13 cellular contexts compared by ENCODE assay signal in the genomic region with DNA sequence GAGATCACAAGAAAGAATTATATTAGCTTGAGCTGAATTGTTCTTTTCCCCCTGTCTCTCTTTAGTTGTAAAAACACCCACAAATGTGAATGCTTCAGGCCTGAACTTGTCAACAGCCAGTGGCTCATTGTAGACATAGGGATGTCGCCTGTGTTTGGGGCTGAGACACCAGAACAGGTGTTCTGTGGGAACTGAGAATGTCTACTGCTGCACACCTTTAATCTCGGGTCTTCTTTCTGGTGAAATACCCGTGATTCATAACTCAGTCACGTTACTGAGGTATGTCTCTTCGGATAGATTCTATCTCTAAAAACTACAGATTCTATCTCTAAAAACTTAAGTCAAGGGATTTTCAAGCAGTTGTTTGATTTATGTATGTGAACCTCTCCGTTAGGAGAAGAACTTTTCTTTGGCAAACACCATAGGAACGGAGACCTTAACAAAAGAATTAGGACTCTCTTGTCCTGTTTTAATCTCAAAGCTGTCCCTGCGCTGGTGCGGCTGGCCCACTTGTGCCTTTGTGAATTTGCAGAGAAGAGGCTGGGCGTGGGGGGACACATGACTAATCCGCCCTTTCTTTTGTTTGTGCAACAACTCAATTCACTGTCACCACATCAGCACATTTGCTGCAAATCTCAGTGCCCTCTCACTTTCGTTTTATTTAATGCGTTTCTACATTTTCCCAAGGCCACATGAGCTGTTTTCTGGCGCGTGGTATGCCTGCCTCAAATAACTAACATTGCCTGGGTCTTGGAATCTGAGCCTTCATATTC.
DNase-seq lines count a peak whose midpoint lies in the region; ATAC-seq and TF ChIP-seq lines count a peak whose summit lies in the region.
"Had no signal": no experiment of that assay in that cellular context is flagged by ENCODE, and none has a peak within 500 bp of the region (broad histone marks: within the 10 kb centered on the region; RNA-seq: fewer than 3 reads in every experiment).

No MANE protein-coding gene starts in this region.

- no peak overlapping the region for H3K9ac ChIP-seq in neural cell (ENCODE audit: low read length)

- no peak for TF ChIP-seq CTCF in neural cell (IDR thresholded peaks at IDR 0.05; ENCODE audit: poor library complexity, severe bottlenecking)
- TF ChIP-seq CTCF in testis (IDR thresholded peaks at IDR 0.05): no peak
- no peak for TF ChIP-seq CTCF in upper lobe of left lung (IDR thresholded peaks at IDR 0.05)
- TF ChIP-seq CTCF in stomach (IDR thresholded peaks at IDR 0.05): no peak

- TF ChIP-seq EP300 in neural cell (conservative IDR thresholded peaks at IDR 0.05; ENCODE audit: poor library complexity, severe bottlenecking): no peak
- no peak for TF ChIP-seq EP300 in upper lobe of left lung (IDR thresholded peaks at IDR 0.05)
- no peak for TF ChIP-seq EP300 in stomach (IDR thresholded peaks at IDR 0.05)

- H3K36me3 Mint-ChIP-seq in activated naive CD8-positive, alpha-beta T cell treated with anti-CD3 and anti-CD28 coated beads for 36 hours: peaks cover 6% of the 10 kb centered on the region

- H4K20me1 ChIP-seq in neural cell (ENCODE audit: insufficient read depth): no peaks in the 10 kb centered on the region

- no peaks in the 10 kb centered on the region for H3F3A ChIP-seq in neural cell (ENCODE audit: insufficient read depth, low read length, poor library complexity, severe bottlenecking)

- H3K4me3 ChIP-seq in neural cell (ENCODE audit: low read length): no peak overlapping the region
- no peak overlapping the region for H3K4me3 ChIP-seq in testis
- no peak overlapping the region for H3K4me3 ChIP-seq in upper lobe of left lung
- no peak overlapping the region for H3K4me3 ChIP-seq in stomach
- H3K4me3 ChIP-seq: skin epidermis, vagina had no signal

- no peak overlapping the region for H3K4me2 ChIP-seq in neural cell (ENCODE audit: low read length)

- H3K4me1 ChIP-seq in testis (peaks cover 11% of the 10 kb centered on the region), upper lobe of left lung (no peaks in the 10 kb centered on the region), stomach (no peaks in the 10 kb centered on the region)

- 46 to 58% methylated on average over 14 to 15 of the region's 15 CpGs for WGBS in testis, 2 donors
- WGBS in upper lobe of left lung, 2 donors: 77 to 86% methylated on average over 15 of the region's 15 CpGs
- 77 to 85% (median 80%) methylated on average over 15 of the region's 15 CpGs for WGBS in stomach, 5 donors

- H3K9me2 ChIP-seq in neural cell (ENCODE audit: insufficient read depth, low read length): no peaks in the 10 kb centered on the region

- no peaks in the 10 kb centered on the region for H3K9me3 ChIP-seq in neural cell (ENCODE audit: low read length)
- no peaks in the 10 kb centered on the region for H3K9me3 ChIP-seq in testis
- H3K9me3 ChIP-seq in upper lobe of left lung: no peaks in the 10 kb centered on the region
- no peaks in the 10 kb centered on the region for H3K9me3 ChIP-seq in stomach
- H3K9me3 ChIP-seq: vagina had no signal

- no peak for ATAC-seq in upper lobe of left lung (ENCODE audit: low FRiP score in 2 of 2)

- TF ChIP-seq POLR2A in testis (IDR thresholded peaks at IDR 0.05) (no peak), upper lobe of left lung (IDR thresholded peaks at IDR 0.05) (no peak), stomach (IDR thresholded peaks at IDR 0.05) (no peak)

- H3K9me3 Mint-ChIP-seq in activated naive CD8-positive, alpha-beta T cell treated with anti-CD3 and anti-CD28 coated beads for 36 hours: peaks cover 1% of the 10 kb centered on the region
- H3K9me3 Mint-ChIP-seq: nephron had no signal

- H3K27ac Mint-ChIP-seq in activated naive CD8-positive, alpha-beta T cell treated with anti-CD3 and anti-CD28 coated beads for 36 hours: no peak overlapping the region
- H3K27ac Mint-ChIP-seq: nephron had no signal

- no peak overlapping the region for H3K4me3 Mint-ChIP-seq in activated naive CD8-positive, alpha-beta T cell treated with anti-CD3 and anti-CD28 coated beads for 36 hours

- H3K79me2 ChIP-seq in neural cell (replicated peaks; ENCODE audit: insufficient read depth, low read length): no peaks in the 10 kb centered on the region

- H3K36me3 ChIP-seq in neural cell (ENCODE audit: insufficient read depth, low read length): no peaks in the 10 kb centered on the region
- no peaks in the 10 kb centered on the region for H3K36me3 ChIP-seq in testis (ENCODE audit: low read depth, missing control alignments)
- no peaks in the 10 kb centered on the region for H3K36me3 ChIP-seq in upper lobe of left lung
- no peaks in the 10 kb centered on the region for H3K36me3 ChIP-seq in stomach
- H3K36me3 ChIP-seq: vagina had no signal

- H3K27me3 ChIP-seq in neural cell (ENCODE audit: insufficient read depth, low read depth, low read length) (no peaks in the 10 kb centered on the region), testis (no peaks in the 10 kb centered on the region), upper lobe of left lung (no peaks in the 10 kb centered on the region), stomach (no peaks in the 10 kb centered on the region)
- H3K27me3 ChIP-seq: vagina had no signal

- no peaks in the 10 kb centered on the region for H3K4me1 Mint-ChIP-seq in activated naive CD8-positive, alpha-beta T cell treated with anti-CD3 and anti-CD28 coated beads for 36 hours

- H2AFZ ChIP-seq in neural cell (ENCODE audit: low read depth, low read length): no peak overlapping the region

- H3K27me3 Mint-ChIP-seq in activated naive CD8-positive, alpha-beta T cell treated with anti-CD3 and anti-CD28 coated beads for 36 hours: no peaks in the 10 kb centered on the region

- peak overlapping the region; percentile 32 for H3K27ac ChIP-seq in neural cell (ENCODE audit: low read length)
- peak overlapping the region in 1 of 2 donors; percentile 60 for H3K27ac ChIP-seq in testis
- no peak overlapping the region for H3K27ac ChIP-seq in upper lobe of left lung
- H3K27ac ChIP-seq in stomach: no peak overlapping the region
- H3K27ac ChIP-seq: RWPE1, skin epidermis, vagina had no signal

- intact Hi-C loops in testis (cut with DNase I; ENCODE audit: low total_unique reads) (no loop called here), stomach (cut with DNase I; ENCODE audit: low total_unique reads) (no loop called here)

- TF ChIP-seq RAD21 in neural cell (conservative IDR thresholded peaks at IDR 0.05): no peak

- DNase-seq in activated naive CD4-positive, alpha-beta T cell treated with Interleukin-2 at 50 U/mL for 16 hours: peak; percentile 65
- DNase-seq in activated naive CD4-positive, alpha-beta T cell (lab: John Stamatoyannopoulos, UW): no peak
- DNase-seq in activated T-cell treated with anti-CD3 and anti-CD28 coated beads for 48 hours (ENCODE audit: low read depth): peak; percentile 26
- peak; percentile 34 for DNase-seq in testis
- DNase-seq in upper lobe of left lung: no peak
- no peak for DNase-seq in stomach
- DNase-seq in activated naive CD8-positive, alpha-beta T cell treated with anti-CD3 and anti-CD28 coated beads for 36 hours: no peak
- DNase-seq: NCI-H446 had no signal

TF ChIP-seq in neural cell, 6 proteins besides CTCF, POLR2A, EP300 and RAD21:
- TF ChIP-seq TAF1 (IDR thresholded peaks at IDR 0.05; ENCODE audit: low read depth) (no peak), EZH2 (IDR thresholded peaks at IDR 0.05; ENCODE audit: borderline replicate concordance, insufficient read depth, low read length, poor library complexity, severe bottlenecking) (no peak), POLR2AphosphoS5 (IDR thresholded peaks at IDR 0.05) (no peak), SMC3 (conservative IDR thresholded peaks at IDR 0.05; ENCODE audit: poor library complexity) (no peak), MXI1 (conservative IDR thresholded peaks at IDR 0.05; ENCODE audit: poor library complexity, severe bottlenecking) (no peak)
- TF ChIP-seq, protein P1, sequence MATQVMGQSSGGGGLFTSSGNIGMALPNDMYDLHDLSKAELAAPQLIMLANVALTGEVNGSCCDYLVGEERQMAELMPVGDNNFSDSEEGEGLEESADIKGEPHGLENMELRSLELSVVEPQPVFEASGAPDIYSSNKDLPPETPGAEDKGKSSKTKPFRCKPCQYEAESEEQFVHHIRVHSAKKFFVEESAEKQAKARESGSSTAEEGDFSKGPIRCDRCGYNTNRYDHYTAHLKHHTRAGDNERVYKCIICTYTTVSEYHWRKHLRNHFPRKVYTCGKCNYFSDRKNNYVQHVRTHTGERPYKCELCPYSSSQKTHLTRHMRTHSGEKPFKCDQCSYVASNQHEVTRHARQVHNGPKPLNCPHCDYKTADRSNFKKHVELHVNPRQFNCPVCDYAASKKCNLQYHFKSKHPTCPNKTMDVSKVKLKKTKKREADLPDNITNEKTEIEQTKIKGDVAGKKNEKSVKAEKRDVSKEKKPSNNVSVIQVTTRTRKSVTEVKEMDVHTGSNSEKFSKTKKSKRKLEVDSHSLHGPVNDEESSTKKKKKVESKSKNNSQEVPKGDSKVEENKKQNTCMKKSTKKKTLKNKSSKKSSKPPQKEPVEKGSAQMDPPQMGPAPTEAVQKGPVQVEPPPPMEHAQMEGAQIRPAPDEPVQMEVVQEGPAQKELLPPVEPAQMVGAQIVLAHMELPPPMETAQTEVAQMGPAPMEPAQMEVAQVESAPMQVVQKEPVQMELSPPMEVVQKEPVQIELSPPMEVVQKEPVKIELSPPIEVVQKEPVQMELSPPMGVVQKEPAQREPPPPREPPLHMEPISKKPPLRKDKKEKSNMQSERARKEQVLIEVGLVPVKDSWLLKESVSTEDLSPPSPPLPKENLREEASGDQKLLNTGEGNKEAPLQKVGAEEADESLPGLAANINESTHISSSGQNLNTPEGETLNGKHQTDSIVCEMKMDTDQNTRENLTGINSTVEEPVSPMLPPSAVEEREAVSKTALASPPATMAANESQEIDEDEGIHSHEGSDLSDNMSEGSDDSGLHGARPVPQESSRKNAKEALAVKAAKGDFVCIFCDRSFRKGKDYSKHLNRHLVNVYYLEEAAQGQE (IDR thresholded peaks at IDR 0.05; ENCODE audit: borderline replicate concordance): no peak
TF ChIP-seq in neural cell: peak in this region for 0.

Comparison
In these comparisons a context has a peak if more than half of its experiments do, and no peak if none do; other contexts are left out.
1. DNase-seq: peak in activated naive CD4-positive, alpha-beta T cell treated with Interleukin-2 at 50 U/mL for 16 hours (single experiment), activated T-cell treated with anti-CD3 and anti-CD28 coated beads for 48 hours (single experiment) and testis (single experiment); none in activated naive CD4-positive, alpha-beta T cell (0 of 4), upper lobe of left lung (0 of 2), stomach (single experiment) and activated naive CD8-positive, alpha-beta T cell treated with anti-CD3 and anti-CD28 coated beads for 36 hours (single experiment).